8 cellular contexts compared by ENCODE assay signal in genomic region chr19:58519087-58519354, GRCh38. TPM values are rescaled to one million over a fixed set of nuclear protein-coding genes. Genes with fewer than 3 reads are reported as not detected.
DNase-seq lines count a peak whose midpoint lies in the region; ATAC-seq and TF ChIP-seq lines count a peak whose summit lies in the region.

No MANE protein-coding gene starts in this region.

- POLR2A ChIA-PET in GM10248 (lab: Yijun Ruan, JAX): interaction anchor here (1.1 to 2.1 kb wide), 4 partner anchors 25 to 192 kb away, joined by 3 to 8 read pairs (median 4); partner anchors contain the start of genes CHMP2A, TRIM28 and ZSCAN22

- H3K9me3 ChIP-seq in esophagus (ENCODE audit: control insufficient read depth in 2 of 2, insufficient read depth in 1 of 2, low read depth in 1 of 2, low read length in 1 of 2) (no peaks in the 10 kb centered on the region), mucosa of rectum (ENCODE audit: control insufficient read depth in 2 of 2, low read length in 2 of 2) (no peaks in the 10 kb centered on the region), suprapubic skin (no peaks in the 10 kb centered on the region)

- peaks cover 0 to 16% of the 10 kb centered on the region in 2 donors for H3K36me3 ChIP-seq in esophagus (ENCODE audit: control insufficient read depth in 2 of 2, insufficient read depth in 2 of 2, low read length in 1 of 2)
- peaks cover 11 to 13% of the 10 kb centered on the region in 2 donors for H3K36me3 ChIP-seq in mucosa of rectum (ENCODE audit: control insufficient read depth in 2 of 2, insufficient read depth in 2 of 2, low read length in 2 of 2)
- H3K36me3 ChIP-seq in suprapubic skin: peaks cover 20% of the 10 kb centered on the region

- H3K9ac ChIP-seq in mucosa of rectum (ENCODE audit: low read depth in 1 of 2, low read length in 2 of 2): peak overlapping the region; percentile 87 to 90

- ATAC-seq in GM18873 (IDR thresholded peaks at IDR 0.05; ENCODE audit: low FRiP score, unreplicated experiment): no peak

- CTCF ChIA-PET in GM10248 (lab: Yijun Ruan, JAX): interaction anchor here (0.7 to 5.9 kb wide), 26 partner anchors 8 to 364 kb away, joined by 3 to 60 read pairs (median 10); partner anchors contain the start of genes CHMP2A, SLC27A5, TRIM28 and UBE2M

- H3K4me1 ChIP-seq in esophagus (ENCODE audit: control insufficient read depth in 2 of 2, insufficient read depth in 2 of 2, low read length in 1 of 2) (peaks cover 17 to 23% of the 10 kb centered on the region in 2 donors), mucosa of rectum (ENCODE audit: control insufficient read depth in 2 of 2, insufficient read depth in 2 of 2, low read length in 2 of 2) (peaks cover 29 to 30% of the 10 kb centered on the region in 2 donors), suprapubic skin (peaks cover 58% of the 10 kb centered on the region)

- no peak for TF ChIP-seq EP300 in suprapubic skin (IDR thresholded peaks at IDR 0.05)

- TF ChIP-seq CTCF in GM10248 (IDR thresholded peaks at IDR 0.05; ENCODE audit: control extremely low read depth, extremely low read depth, low read depth, missing control alignments) (peak; percentile 56), suprapubic skin (IDR thresholded peaks at IDR 0.05) (no peak)

- H3K27me3 ChIP-seq in esophagus (ENCODE audit: control insufficient read depth in 1 of 2, insufficient read depth in 2 of 2, low read length in 2 of 2) (no peaks in the 10 kb centered on the region), mucosa of rectum (ENCODE audit: control insufficient read depth in 2 of 2, insufficient read depth in 2 of 2, low read length in 2 of 2) (no peaks in the 10 kb centered on the region), suprapubic skin (no peaks in the 10 kb centered on the region)

- H3K4me3 ChIP-seq in esophagus (ENCODE audit: low read depth in 1 of 2, low read length in 2 of 2) (peak overlapping the region; percentile 72 to 92), mucosa of rectum (ENCODE audit: low read length in 2 of 2) (peak overlapping the region; percentile 90 to 94), suprapubic skin (peak overlapping the region; percentile 80)

- WGBS in esophagus, 2 donors: 0 to 1% methylated on average over 14 of the region's 14 CpGs
- WGBS in suprapubic skin: 1% methylated on average over 10 of the region's 14 CpGs

- peak; percentile 54 for DNase-seq in GM10248 (ENCODE audit: extremely low spot score)
- DNase-seq in HPDE6-E6E7 (ENCODE audit: extremely low spot score): peak; percentile 68
- peak; percentile 70 to 82 for DNase-seq in NOMO-1 (lab: John Stamatoyannopoulos, UW; ENCODE audit: unreplicated experiment in 2 of 2)
- peak; percentile 28 for DNase-seq in activated T-cell treated with anti-CD3 and anti-CD28 coated beads for 4 hours
- peak in 1 of 2 donors; percentile 80 for DNase-seq in suprapubic skin (ENCODE audit: low spot score in 2 of 2)

- H3K27ac ChIP-seq in esophagus (ENCODE audit: low read depth in 2 of 2, low read length in 1 of 2) (peak overlapping the region; percentile 99), mucosa of rectum (ENCODE audit: low read depth in 2 of 2, low read length in 2 of 2) (peak overlapping the region; percentile 98), suprapubic skin (peak overlapping the region; percentile 97)

- no peak for TF ChIP-seq POLR2A in suprapubic skin (IDR thresholded peaks at IDR 0.05)

RNA-seq across cellular contexts. Expression of gene ZBTB45, which starts 0.6 kb away (rescaled TPM):
- 1 to 10 TPM; 6.4 to 7.4 TPM for polyA plus RNA-seq in esophagus
- 10 to 100 TPM in 3 of 4 donors, 1 to 10 TPM in 1; 6.7 to 20.7 (median 15.8) TPM for total RNA-seq in suprapubic skin

RNA-seq across cellular contexts. Expression of gene SLC27A5, which starts 7.2 kb away (rescaled TPM):
- polyA plus RNA-seq in esophagus: 1 to 10 TPM; 7.0 to 7.2 TPM
- total RNA-seq in suprapubic skin: 10 to 100 TPM in 2 of 4 donors, 1 to 10 TPM in 2; 2.1 to 19.1 (median 10.7) TPM

RNA-seq across cellular contexts. Expression of gene TRIM28, which starts 24.8 kb away (rescaled TPM):
- polyA plus RNA-seq in esophagus: 100 to 1,000 TPM; 159 to 175 TPM
- total RNA-seq in suprapubic skin: 100 to 1,000 TPM; 334 to 395 (median 360) TPM

RNA-seq across cellular contexts. Expression of gene CHMP2A, which starts 35.9 kb away (rescaled TPM):
- 100 to 1,000 TPM; 174 to 262 TPM for polyA plus RNA-seq in esophagus
- total RNA-seq in suprapubic skin: 100 to 1,000 TPM in 3 of 4 donors, 10 to 100 TPM in 1; 96.1 to 120 (median 103) TPM

RNA-seq across cellular contexts. Expression of gene UBE2M, which starts 39.4 kb away (rescaled TPM):
- polyA plus RNA-seq in esophagus: 10 to 100 TPM; 22.7 to 41.4 TPM
- total RNA-seq in suprapubic skin: 10 to 100 TPM; 16.4 to 31.5 (median 21.7) TPM
